In genomic region chr15:77525907-77526581, GRCh38 we compare ENCODE assay signal across 20 cellular contexts.
DNase-seq lines count a peak whose midpoint lies in the region; ATAC-seq and TF ChIP-seq lines count a peak whose summit lies in the region.
"Had no signal": no experiment of that assay in that cellular context is flagged by ENCODE, and none has a peak within 500 bp of the region (broad histone marks: within the 10 kb centered on the region; RNA-seq: fewer than 3 reads in every experiment).

No MANE protein-coding gene starts in this region.

- H3K9me3 ChIP-seq in SK-N-MC (ENCODE audit: low read depth, low read length) (no peaks in the 10 kb centered on the region), suprapubic skin (no peaks in the 10 kb centered on the region)
- H3K9me3 ChIP-seq: SJCRH30, testis had no signal

- TF ChIP-seq CTCF in mesothelial cell of epicardium (IDR thresholded peaks at IDR 0.05; ENCODE audit: unreplicated experiment): no peak
- no peak for TF ChIP-seq CTCF in suprapubic skin (IDR thresholded peaks at IDR 0.05)

- H3K4me3 Mint-ChIP-seq in activated CD8-positive, alpha-beta memory T cell treated with anti-CD3 and anti-CD28 coated beads, Interleukin-2, amount 10 ng/mL, durations not matched to agents 7 days and 5 days: no peak overlapping the region
- no peak overlapping the region for H3K4me3 Mint-ChIP-seq in mesothelial cell of epicardium
- H3K4me3 Mint-ChIP-seq: naive thymus-derived CD8-positive, alpha-beta T cell had no signal

- H3K27me3 Mint-ChIP-seq in activated CD8-positive, alpha-beta memory T cell treated with anti-CD3 and anti-CD28 coated beads, Interleukin-2, amount 10 ng/mL, durations not matched to agents 7 days and 5 days: no peaks in the 10 kb centered on the region
- H3K27me3 Mint-ChIP-seq in mesothelial cell of epicardium (ENCODE audit: low read depth): no peaks in the 10 kb centered on the region

- ATAC-seq in activated CD8-positive, alpha-beta memory T cell treated with anti-CD3 and anti-CD28 coated beads, Interleukin-2, amount 10 ng/mL, durations not matched to agents 7 days and 5 days: no peak
- ATAC-seq: activated naive CD4-positive, alpha-beta T cell treated with anti-CD3 and anti-CD28 coated beads, Interleukin-2, amount 50 U/mL, for 72 hours; left colon; naive thymus-derived CD8-positive, alpha-beta T cell had no signal

- peaks cover 22% of the 10 kb centered on the region for H3K4me1 ChIP-seq in suprapubic skin
- H3K4me1 ChIP-seq: parathyroid adenoma had no signal

- no peak for TF ChIP-seq EP300 in suprapubic skin (IDR thresholded peaks at IDR 0.05)

- H3K36me3 ChIP-seq in SK-N-MC (ENCODE audit: insufficient read depth, low read length) (no peaks in the 10 kb centered on the region), suprapubic skin (no peaks in the 10 kb centered on the region)
- H3K36me3 ChIP-seq: SJCRH30 had no signal

- no peaks in the 10 kb centered on the region for H3K4me1 Mint-ChIP-seq in activated CD8-positive, alpha-beta memory T cell treated with anti-CD3 and anti-CD28 coated beads, Interleukin-2, amount 10 ng/mL, durations not matched to agents 7 days and 5 days
- peaks cover 56% of the 10 kb centered on the region for H3K4me1 Mint-ChIP-seq in mesothelial cell of epicardium
- H3K4me1 Mint-ChIP-seq: naive thymus-derived CD8-positive, alpha-beta T cell had no signal

- no peaks in the 10 kb centered on the region for H3K9me3 Mint-ChIP-seq in activated CD8-positive, alpha-beta memory T cell treated with anti-CD3 and anti-CD28 coated beads, Interleukin-2, amount 10 ng/mL, durations not matched to agents 7 days and 5 days (ENCODE audit: low read depth)
- peaks cover 3% of the 10 kb centered on the region for H3K9me3 Mint-ChIP-seq in mesothelial cell of epicardium
- H3K9me3 Mint-ChIP-seq: activated naive CD4-positive, alpha-beta T cell treated with anti-CD3 and anti-CD28 coated beads, Interleukin-2, amount 50 U/mL, for 72 hours; naive thymus-derived CD8-positive, alpha-beta T cell had no signal

- no peak for TF ChIP-seq POLR2A in suprapubic skin (IDR thresholded peaks at IDR 0.05)

- no peak overlapping the region for H3K4me3 ChIP-seq in SK-N-MC
- no peak overlapping the region for H3K4me3 ChIP-seq in suprapubic skin
- H3K4me3 ChIP-seq: SJCRH30, testis had no signal

- no peak overlapping the region for H3K27ac Mint-ChIP-seq in activated CD8-positive, alpha-beta memory T cell treated with anti-CD3 and anti-CD28 coated beads, Interleukin-2, amount 10 ng/mL, durations not matched to agents 7 days and 5 days
- peak overlapping the region; percentile 96 for H3K27ac Mint-ChIP-seq in mesothelial cell of epicardium
- H3K27ac Mint-ChIP-seq: naive thymus-derived CD8-positive, alpha-beta T cell had no signal

- H3K27ac ChIP-seq in SK-N-MC (peak overlapping the region; percentile 71), suprapubic skin (no peak overlapping the region)
- H3K27ac ChIP-seq: parathyroid adenoma had no signal

- CTCF ChIA-PET in activated CD8-positive, alpha-beta memory T cell treated with anti-CD3 and anti-CD28 coated beads, Interleukin-2, amount 10 ng/mL, durations not matched to agents 7 days and 5 days (lab: Charles Lee): interaction anchor here (1.1 kb wide), 1 partner anchor 407 kb away, joined by 3 read pairs; no protein-coding TSS in a partner anchor

- H3K36me3 Mint-ChIP-seq in activated CD8-positive, alpha-beta memory T cell treated with anti-CD3 and anti-CD28 coated beads, Interleukin-2, amount 10 ng/mL, durations not matched to agents 7 days and 5 days: no peaks in the 10 kb centered on the region
- H3K36me3 Mint-ChIP-seq in mesothelial cell of epicardium: no peaks in the 10 kb centered on the region
- H3K36me3 Mint-ChIP-seq: activated naive CD4-positive, alpha-beta T cell treated with anti-CD3 and anti-CD28 coated beads, Interleukin-2, amount 50 U/mL, for 72 hours; naive thymus-derived CD8-positive, alpha-beta T cell had no signal

- H3K27me3 ChIP-seq in suprapubic skin: no peaks in the 10 kb centered on the region
- H3K27me3 ChIP-seq: SJCRH30, testis had no signal

- 83% methylated on average over 11 of the region's 11 CpGs for WGBS in suprapubic skin

- DNase-seq in activated CD8-positive, alpha-beta memory T cell treated with anti-CD3 and anti-CD28 coated beads, Interleukin-2, amount 50 U/mL, for 4 hours: peak; percentile 6
- DNase-seq in activated CD8-positive, alpha-beta memory T cell treated with anti-CD3 and anti-CD28 coated beads, Interleukin-2, amount 10 ng/mL, durations not matched to agents 7 days and 5 days: no peak
- DNase-seq in SK-N-MC (ENCODE audit: low read depth, low spot score) (no peak), mesothelial cell of epicardium (ENCODE audit: low spot score in 2 of 2, unreplicated experiment in 2 of 2) (no peak), suprapubic skin (ENCODE audit: low spot score in 2 of 2) (peak; percentile 26 to 35), DMS114 treated with DMSO at 0.1 percent for 48 hours (lab: John Stamatoyannopoulos, UW; ENCODE audit: unreplicated experiment) (no peak), amniotic stem cell (lab: John Stamatoyannopoulos, UW) (no peak), SHP77 (lab: John Stamatoyannopoulos, UW) (no peak)
- DNase-seq: 8988T; activated CD4-positive, alpha-beta T cell treated with anti-CD3 and anti-CD28 coated beads for 48 hours; naive thymus-derived CD8-positive, alpha-beta T cell; NCI-H1092; NCI-H1930; stimulated activated CD4-positive, alpha-beta T cell treated with anti-CD3 and anti-CD28 coated beads, Interleukin-1b, Interleukin-23, amount 100 ng/mL, for 48 hours; T-helper 1 cell; testis had no signal

- H3K9ac ChIP-seq in SK-N-MC (ENCODE audit: insufficient read length): no peak overlapping the region
- H3K9ac ChIP-seq: parathyroid adenoma had no signal

Comparison
In these comparisons a context has a peak if more than half of its experiments do, and no peak if none do; other contexts are left out.
1. DNase-seq: peak in activated CD8-positive, alpha-beta memory T cell treated with anti-CD3 and anti-CD28 coated beads, Interleukin-2, amount 50 U/mL, for 4 hours (single experiment) and suprapubic skin (2 of 2); none in activated CD8-positive, alpha-beta memory T cell treated with anti-CD3 and anti-CD28 coated beads, Interleukin-2, amount 10 ng/mL, durations not matched to agents 7 days and 5 days (single experiment), SK-N-MC (single experiment), mesothelial cell of epicardium (0 of 2), DMS114 treated with DMSO at 0.1 percent for 48 hours (single experiment), amniotic stem cell (single experiment) and SHP77 (0 of 2).